ENCODE assay signal across 19 cellular contexts in the genomic region with DNA sequence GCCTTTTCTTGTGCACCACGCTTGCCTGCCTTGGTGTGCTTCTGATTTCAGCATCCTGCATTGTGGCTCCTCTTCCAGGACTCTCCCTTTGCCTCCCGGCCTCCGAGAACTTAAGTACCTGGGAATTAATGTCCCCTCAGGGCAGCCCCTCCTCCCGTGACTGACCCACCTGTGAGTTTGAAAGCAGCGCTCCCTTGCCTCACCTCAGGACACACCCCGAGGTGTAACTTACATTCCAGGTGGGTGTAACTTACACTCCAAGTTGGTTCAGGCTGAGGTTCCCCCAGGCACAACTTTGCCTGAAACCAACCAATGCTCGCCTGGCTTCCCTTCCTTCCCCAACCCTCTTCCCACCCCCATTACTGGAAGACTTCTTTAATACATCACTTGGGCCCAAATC.
"Had no signal": no experiment of that assay in that cellular context is flagged by ENCODE, and none has a peak within 500 bp of the region (broad histone marks: within the 10 kb centered on the region; RNA-seq: fewer than 3 reads in every experiment).

No MANE protein-coding gene starts in this region.

- H3K4me3 Mint-ChIP-seq: naive thymus-derived CD8-positive, alpha-beta T cell had no signal

- H3K27ac Mint-ChIP-seq: naive thymus-derived CD8-positive, alpha-beta T cell had no signal

- H3K36me3 Mint-ChIP-seq: naive thymus-derived CD8-positive, alpha-beta T cell had no signal

- H3K9me3 ChIP-seq: colonic mucosa, esophagus muscularis mucosa, mucosa of descending colon, ovary, right atrium auricular region, sigmoid colon, stomach, thoracic aorta, transverse colon had no signal

- H3K27ac ChIP-seq: colonic mucosa, esophagus muscularis mucosa, ovary, right atrium auricular region, sigmoid colon, skin epidermis, stomach, thoracic aorta, transverse colon had no signal

- H3K9me3 Mint-ChIP-seq: naive thymus-derived CD8-positive, alpha-beta T cell had no signal

- H3K4me1 ChIP-seq: colonic mucosa, right atrium auricular region, transverse colon had no signal

- ATAC-seq: left lobe of liver; mucosa of descending colon; naive thymus-derived CD8-positive, alpha-beta T cell had no signal

- DNase-seq: colonic mucosa; dermis blood vessel endothelial cell; foreskin fibroblast; mucosa of descending colon; naive thymus-derived CD8-positive, alpha-beta T cell; nucleus accumbens; ovary; sigmoid colon; stimulated activated CD4-positive, alpha-beta T cell treated with anti-CD3 and anti-CD28 coated beads, Interleukin-2, amount 100 ng/mL, for 24 hours; stimulated activated CD4-positive, alpha-beta T cell treated with anti-CD3 and anti-CD28 coated beads, Interleukin-4, amount 100 ng/mL, for 4 hours; stimulated activated naive CD4-positive, alpha-beta T cell; stomach; substantia nigra; transverse colon had no signal

- H3K4me3 ChIP-seq: colonic mucosa, esophagus muscularis mucosa, mucosa of descending colon, ovary, right atrium auricular region, sigmoid colon, skin epidermis, stomach, thoracic aorta, transverse colon had no signal

- H3K27me3 ChIP-seq: colonic mucosa, ovary, right atrium auricular region, transverse colon had no signal

- H3K36me3 ChIP-seq: colonic mucosa, esophagus muscularis mucosa, ovary, right atrium auricular region, sigmoid colon, stomach, thoracic aorta, transverse colon had no signal
